ENCODE assay signal across 9 cellular contexts in genomic region chr19:46372901-46373572, GRCh38. TPM values are rescaled to one million over a fixed set of nuclear protein-coding genes. Genes with fewer than 3 reads are reported as not detected.
A peak's percentile ranks its signal among the peaks of the same experiment; 100 is the strongest.
DNase-seq lines count a peak whose midpoint lies in the region; ATAC-seq and TF ChIP-seq lines count a peak whose summit lies in the region.
"Had no signal": no experiment of that assay in that cellular context is flagged by ENCODE, and none has a peak within 500 bp of the region (broad histone marks: within the 10 kb centered on the region; RNA-seq: fewer than 3 reads in every experiment).

No MANE protein-coding gene starts in this region.

- no peak for ATAC-seq in effector memory CD8-positive, alpha-beta T cell (replicated peaks)

- WGBS in mesodermal cell (ENCODE audit: insufficient coverage in 2 of 2), 2 experiments, result 40 to 52% methylated on average over 8 to 10 of the region's 13 CpGs

- no peaks in the 10 kb centered on the region for H3K9me3 Mint-ChIP-seq in effector memory CD8-positive, alpha-beta T cell

- H3K4me3 Mint-ChIP-seq in effector memory CD8-positive, alpha-beta T cell, result no peak overlapping the region

- H3K27me3 ChIP-seq in BJ (ENCODE audit: control insufficient read depth, insufficient read depth, low read length), result no peaks in the 10 kb centered on the region

- no peak for DNase-seq in BJ (ENCODE audit: low read depth)
- DNase-seq in choroid plexus epithelial cell (ENCODE audit: low read depth), result peak; percentile 46
- DNase-seq in medulla oblongata (ENCODE audit: extremely low spot score), result no peak
- DNase-seq in activated CD4-positive, alpha-beta T cell treated with anti-CD3 and anti-CD28 coated beads, Interleukin-2, amount 50 U/mL, for 1 hour, result no peak
- DNase-seq in effector memory CD8-positive, alpha-beta T cell, result no peak
- no peak for DNase-seq in GM19238 (ENCODE audit: insufficient read length, low spot score)
- DNase-seq: stimulated activated CD4-positive, alpha-beta T cell treated with anti-CD3 and anti-CD28 coated beads, Interleukin-4, amount 100 ng/mL, for 24 hours had no signal

- H3K9me3 ChIP-seq in mesodermal cell (ENCODE audit: control insufficient read depth, low read length), result no peaks in the 10 kb centered on the region

- peak overlapping the region; percentile 82 for H3K27ac ChIP-seq in mesodermal cell (ENCODE audit: low read depth, low read length, severe bottlenecking)

- POLR2A ChIA-PET in BJ (lab: Charles Lee), result no interaction called here

- CTCF ChIA-PET in BJ (lab: Yijun Ruan, JAX), result interaction anchor here (0.9 to 2.3 kb wide), 8 partner anchors 12 to 92 kb away, joined by 3 to 15 read pairs (median 3); partner anchors contain the start of gene PPP5C

- H3K27me3 Mint-ChIP-seq in effector memory CD8-positive, alpha-beta T cell, result no peaks in the 10 kb centered on the region

- H3K36me3 Mint-ChIP-seq in effector memory CD8-positive, alpha-beta T cell (ENCODE audit: insufficient read depth), result peaks cover 20% of the 10 kb centered on the region

- peaks cover 15 to 22% of the 10 kb centered on the region in 2 donors for H3K4me1 Mint-ChIP-seq in effector memory CD8-positive, alpha-beta T cell (ENCODE audit: low read depth in 2 of 2)

- TF ChIP-seq CTCF in BJ (IDR thresholded peaks at IDR 0.05; ENCODE audit: insufficient read depth, low read depth, low read length) (peak; percentile 38), choroid plexus epithelial cell (conservative IDR thresholded peaks at IDR 0.05; ENCODE audit: low read depth, low read length) (peak; percentile 61)

- peaks cover 30% of the 10 kb centered on the region for H3K4me1 ChIP-seq in mesodermal cell (ENCODE audit: control insufficient read depth, insufficient read depth, low read length, poor library complexity, severe bottlenecking)

- H3K36me3 ChIP-seq in BJ (ENCODE audit: control insufficient read depth, insufficient read depth, low read length) (peaks cover 8% of the 10 kb centered on the region; the same call in 1 of the 2 replicates), mesodermal cell (ENCODE audit: control insufficient read depth, insufficient read depth, low read length) (peaks cover 60% of the 10 kb centered on the region)

- TF ChIP-seq RAD21 in Ishikawa (IDR thresholded peaks at IDR 0.05; ENCODE audit: low read depth), result peak; percentile 20; the same call in 1 of the 2 replicates

- no peak for TF ChIP-seq EP300 in Ishikawa (IDR thresholded peaks at IDR 0.05; ENCODE audit: borderline replicate concordance)

- no peak overlapping the region for H3K4me3 ChIP-seq in BJ (ENCODE audit: low read depth, low read length)
- no peak overlapping the region for H3K4me3 ChIP-seq in choroid plexus epithelial cell (ENCODE audit: low read depth, low read length)
- H3K4me3 ChIP-seq in mesodermal cell (ENCODE audit: extremely low read depth, insufficient read depth, low read length, poor library complexity, severe bottlenecking), result no peak overlapping the region

- peak overlapping the region in 1 of 2 donors; percentile 75 for H3K27ac Mint-ChIP-seq in effector memory CD8-positive, alpha-beta T cell

TF ChIP-seq in Ishikawa, 13 proteins besides CTCF, POLR2A, EP300 and RAD21:
- TF ChIP-seq CEBPB (IDR thresholded peaks at IDR 0.05), result no peak
- no peak for TF ChIP-seq CREB1 (IDR thresholded peaks at IDR 0.05; ENCODE audit: low read depth)
- TF ChIP-seq ZBTB7A (IDR thresholded peaks at IDR 0.05; ENCODE audit: low read depth), result no peak
- no peak for TF ChIP-seq YY1 (IDR thresholded peaks at IDR 0.05; ENCODE audit: low read depth)
- no peak for TF ChIP-seq TEAD4 (IDR thresholded peaks at IDR 0.05)
- TF ChIP-seq MAX (IDR thresholded peaks at IDR 0.05), result no peak
- no peak for TF ChIP-seq EGR1 (IDR thresholded peaks at IDR 0.05)
- TF ChIP-seq FOXM1 (IDR thresholded peaks at IDR 0.05; ENCODE audit: borderline replicate concordance, low read depth), result no peak
- no peak for TF ChIP-seq TCF12 (IDR thresholded peaks at IDR 0.05; ENCODE audit: low read depth)
- no peak for TF ChIP-seq NFIC (IDR thresholded peaks at IDR 0.05)
- no peak for TF ChIP-seq REST (IDR thresholded peaks at IDR 0.05; ENCODE audit: low read depth)
- no peak for TF ChIP-seq TAF1 (IDR thresholded peaks at IDR 0.05; ENCODE audit: low read depth)

RNA-seq across cellular contexts. Expression of gene PPP5C, which starts 26.1 kb away (rescaled TPM):
- 89.7 and 123 TPM in 2 replicates for polyA plus RNA-seq in BJ (2011; rRNA removed)
- polyA minus RNA-seq in BJ (2011; rRNA and poly(A)+ RNA removed), result 63.8 and 87.0 TPM in 2 replicates
- 82.8 TPM for polyA plus RNA-seq in mesodermal cell (2013, experiment 1 of 2)
- polyA plus RNA-seq in mesodermal cell (2013, experiment 2 of 2), result 74.0 TPM

RNA-seq across cellular contexts. Expression of gene CCDC8, which starts 40.3 kb away (rescaled TPM):
- polyA plus RNA-seq in BJ (2011; rRNA removed), result 6.9 and 7.7 TPM in 2 replicates
- polyA minus RNA-seq in BJ (2011; rRNA and poly(A)+ RNA removed), result 3.9 and 5.7 TPM in 2 replicates
- 16.4 TPM for polyA plus RNA-seq in mesodermal cell (2013, experiment 1 of 2)
- 15.8 TPM for polyA plus RNA-seq in mesodermal cell (2013, experiment 2 of 2)

RNA-seq across cellular contexts. Expression of gene PNMA8C, which starts 55.7 kb away (rescaled TPM):
- polyA plus RNA-seq in BJ (2011; rRNA removed), result 0.02 TPM in 1 of 2 replicates, not detected in the other
- 0.09 and 0.15 TPM in 2 replicates for polyA minus RNA-seq in BJ (2011; rRNA and poly(A)+ RNA removed)
- polyA plus RNA-seq in mesodermal cell (2013, experiment 1 of 2), result 0.74 TPM
- 0.61 TPM for polyA plus RNA-seq in mesodermal cell (2013, experiment 2 of 2)
